ENCODE assay signal across 8 cellular contexts in genomic region chr22:30005213-30005857, GRCh38.
DNase-seq lines count a peak whose midpoint lies in the region; ATAC-seq and TF ChIP-seq lines count a peak whose summit lies in the region.

No MANE protein-coding gene starts in this region.

- TF ChIP-seq EP300 in ovary (IDR thresholded peaks at IDR 0.05) = no peak
- TF ChIP-seq EP300 in upper lobe of left lung (IDR thresholded peaks at IDR 0.05) = no peak

- no peaks in the 10 kb centered on the region for H3K27me3 ChIP-seq in RWPE2 (ENCODE audit: insufficient read depth, poor library complexity, severe bottlenecking)
- no peaks in the 10 kb centered on the region for H3K27me3 ChIP-seq in ovary
- no peaks in the 10 kb centered on the region for H3K27me3 ChIP-seq in upper lobe of left lung

- H3K4me1 ChIP-seq in RWPE2 (ENCODE audit: insufficient read depth, poor library complexity, severe bottlenecking) (no peaks in the 10 kb centered on the region), ovary (ENCODE audit: insufficient read depth) (no peaks in the 10 kb centered on the region), upper lobe of left lung (peaks cover 0 to 5% (median 4%) of the 10 kb centered on the region in 4 donors)

- TF ChIP-seq CTCF in RWPE2 (IDR thresholded peaks at IDR 0.05; ENCODE audit: poor library complexity, severe bottlenecking) (peak; percentile 95), ovary (IDR thresholded peaks at IDR 0.05) (peak; percentile 65 to 88 (median 81)), upper lobe of left lung (IDR thresholded peaks at IDR 0.05) (peak; percentile 73 to 95 (median 84))

- in situ Hi-C loops in Caki2 (cut with HindIII; ENCODE audit: low pct_unique_long_range_greater_than_20kb, low sequenced_read_pairs) = no loop called here

- peak; percentile 73 for DNase-seq in Caki2 (ENCODE audit: low read depth)
- peak; percentile 31 for DNase-seq in HuH-7.5 (ENCODE audit: low spot score)
- no peak for DNase-seq in RWPE2 (ENCODE audit: low spot score)
- DNase-seq in activated effector memory CD4-positive, alpha-beta T cell treated with anti-CD3 and anti-CD28 coated beads, Interleukin-2, amount 50 U/mL, for 16 hours = peak; percentile 86
- peak; percentile 62 for DNase-seq in foreskin melanocyte
- peak; percentile 47 to 84 (median 80) for DNase-seq in ovary
- peak in 1 of 2 donors; percentile 66 for DNase-seq in upper lobe of left lung

- ATAC-seq in RWPE2 (ENCODE audit: low read depth) (peak; percentile 74), upper lobe of left lung (ENCODE audit: low FRiP score in 2 of 2) (peak; percentile 76 to 89), GM21576 (IDR thresholded peaks at IDR 0.05; ENCODE audit: unreplicated experiment) (no peak)

- H3K27ac ChIP-seq in RWPE2 (ENCODE audit: poor library complexity, severe bottlenecking) (no peak overlapping the region), ovary (no peak overlapping the region), upper lobe of left lung (no peak overlapping the region)

- H3K9me3 ChIP-seq in RWPE2 (ENCODE audit: severe bottlenecking) = no peaks in the 10 kb centered on the region
- no peaks in the 10 kb centered on the region for H3K9me3 ChIP-seq in ovary
- H3K9me3 ChIP-seq in upper lobe of left lung = no peaks in the 10 kb centered on the region

- H3K4me3 ChIP-seq in RWPE2 (ENCODE audit: severe bottlenecking) (no peak overlapping the region), ovary (no peak overlapping the region), upper lobe of left lung (no peak overlapping the region)

- no peak for TF ChIP-seq POLR2A in ovary (IDR thresholded peaks at IDR 0.05)
- no peak for TF ChIP-seq POLR2A in upper lobe of left lung (IDR thresholded peaks at IDR 0.05)

- intact Hi-C loops in ovary (cut with DNase I) = loop anchor here in 2 of 4 donors (10.0 kb wide), 4 partner anchors 121 to 371 kb away; partner anchors contain the start of genes MTMR3 (in 1 of the 2), UQCR10 (in 1 of the 2) and ZMAT5 (in 1 of the 2)

- H3K36me3 ChIP-seq in RWPE2 (ENCODE audit: low read depth) (peaks cover 61% of the 10 kb centered on the region), ovary (no peaks in the 10 kb centered on the region), upper lobe of left lung (peaks cover 19 to 76% (median 48%) of the 10 kb centered on the region in 4 donors)

- 25 to 46% (median 30%) methylated on average over 3 of the region's 3 CpGs for WGBS in ovary, 3 donors
- WGBS in upper lobe of left lung, 2 donors = 44 to 57% methylated on average over 3 of the region's 3 CpGs
